ENCODE assay signal across 8 cellular contexts in genomic region chr3:66378256-66378655, GRCh38.
DNase-seq lines count a peak whose midpoint lies in the region; ATAC-seq and TF ChIP-seq lines count a peak whose summit lies in the region.

No MANE protein-coding gene starts in this region.

- no peak for TF ChIP-seq EP300 in tibial nerve (IDR thresholded peaks at IDR 0.05)

- WGBS in IMR-90 (ENCODE audit: extremely low coverage in 2 of 2, insufficient read length in 1 of 2), 2 experiments: 80% methylated on average over 1 of the region's 5 CpGs; no CpG with 5 or more reads in 1 of the 2 experiments
- 63 to 68% methylated on average over 5 of the region's 5 CpGs for WGBS in tibial nerve, 2 donors

- no peaks in the 10 kb centered on the region for H3K9me3 ChIP-seq in IMR-90 (ENCODE audit: control insufficient read depth, insufficient read depth, low read length)
- H3K9me3 ChIP-seq in tibial nerve: no peaks in the 10 kb centered on the region

- dilution Hi-C loops in IMR-90 (cut with HindIII; ENCODE audit: low sequenced_read_pairs, unreplicated experiment): no loop called here

- no peak overlapping the region for H2BK15ac ChIP-seq in IMR-90 (ENCODE audit: low read depth, low read length)

- no TSS peak for BruUV-seq in IMR-90 (replicated peaks; lab: Mats Ljungman, UMichigan)

- POLR2A ChIA-PET in IMR-90 (lab: Charles Lee; ENCODE audit: unreplicated experiment): no interaction called here

- no peak for TF ChIP-seq POLR2A in IMR-90 (IDR thresholded peaks at IDR 0.05; ENCODE audit: low read depth, low read length)
- no peak for TF ChIP-seq POLR2A in tibial nerve (IDR thresholded peaks at IDR 0.05)

- no peak overlapping the region for H2BK5ac ChIP-seq in IMR-90 (ENCODE audit: low read depth, low read length, poor library complexity, severe bottlenecking)

- no peak for ATAC-seq in IMR-90 (ENCODE audit: low read depth)
- ATAC-seq in HG03457 (IDR thresholded peaks at IDR 0.05; ENCODE audit: unreplicated experiment): no peak
- ATAC-seq in GM21528 (IDR thresholded peaks at IDR 0.05; ENCODE audit: low FRiP score, unreplicated experiment): no peak

- H3K14ac ChIP-seq in IMR-90 (replicated peaks; ENCODE audit: low read depth, low read length): no peak overlapping the region

- no peak overlapping the region for H4K91ac ChIP-seq in IMR-90 (ENCODE audit: insufficient read depth, low read depth, low read length)

- no peak overlapping the region for H3K4me2 ChIP-seq in IMR-90 (ENCODE audit: low read depth, low read length)

- H3K18ac ChIP-seq in IMR-90 (ENCODE audit: low read depth, low read length): no peak overlapping the region

- H3K9me1 ChIP-seq in IMR-90 (ENCODE audit: insufficient read depth, low read length): 0 out of 2 replicates have a peak, but pooled peaks cover 2% of the 10 kb centered on the region

- no peak overlapping the region for H2BK120ac ChIP-seq in IMR-90 (ENCODE audit: low read depth, low read length)

- H2AK5ac ChIP-seq in IMR-90 (ENCODE audit: low read depth, low read length): no peak overlapping the region

- no peak overlapping the region for H4K5ac ChIP-seq in IMR-90 (ENCODE audit: low read depth, low read length)

- intact Hi-C loops in IMR-90 (cut with micrococcal nuclease): no loop called here

- TF ChIP-seq CTCF in C4-2B (conservative IDR thresholded peaks at IDR 0.05) (peak; percentile 61), IMR-90 (conservative IDR thresholded peaks at IDR 0.05; ENCODE audit: low read depth, low read length) (peak; percentile 46), tibial nerve (IDR thresholded peaks at IDR 0.05) (peak in 4 of 5 experiments; percentile 25 to 48 (median 40))

- no peaks in the 10 kb centered on the region for H3K79me1 ChIP-seq in IMR-90 (ENCODE audit: low read depth in 1 of 2, low read length in 2 of 2)

- DNase-seq in IMR-90 (peak; percentile 26), activated T-cell treated with anti-CD3 and anti-CD28 coated beads for 48 hours (ENCODE audit: low read depth) (peak; percentile 19), germinal center (ENCODE audit: low spot score) (peak; percentile 38), tibial nerve (ENCODE audit: low spot score in 2 of 2) (no peak), COR-L47 (lab: John Stamatoyannopoulos, UW) (no peak)

- H3K27me3 ChIP-seq in IMR-90 (ENCODE audit: control insufficient read depth, insufficient read depth, low read length): no peaks in the 10 kb centered on the region
- H3K27me3 ChIP-seq in tibial nerve: no peaks in the 10 kb centered on the region

- CTCF ChIA-PET in IMR-90 (lab: Yijun Ruan, JAX): interaction anchor here (0.6 to 1.2 kb wide), 6 partner anchors 8 to 444 kb away, joined by 3 to 6 read pairs (median 4); no protein-coding TSS in a partner anchor

- peak; percentile 36 for TF ChIP-seq RAD21 in IMR-90 (IDR thresholded peaks at IDR 0.05; ENCODE audit: low read length)

- peaks cover 53% of the 10 kb centered on the region for H3K36me3 ChIP-seq in IMR-90 (ENCODE audit: control insufficient read depth, insufficient read depth, low read length)
- peaks cover 0 to 68% (median 25%) of the 10 kb centered on the region in 3 donors for H3K36me3 ChIP-seq in tibial nerve

- H4K8ac ChIP-seq in IMR-90 (ENCODE audit: low read depth in 2 of 2, low read length in 2 of 2): no peak overlapping the region

- no peak overlapping the region for H2BK20ac ChIP-seq in IMR-90 (ENCODE audit: low read depth, low read length)

- H2AFZ ChIP-seq in IMR-90 (replicated peaks; ENCODE audit: low read length, poor library complexity): no peak overlapping the region

- H3K56ac ChIP-seq in IMR-90 (ENCODE audit: extremely low read depth, insufficient read depth, low read length): no peak overlapping the region

- no peak overlapping the region for H2AK9ac ChIP-seq in IMR-90 (replicated peaks; ENCODE audit: low read depth, low read length, poor library complexity)

- H3K9ac ChIP-seq in IMR-90 (ENCODE audit: low read depth, low read length): no peak overlapping the region

- no peak overlapping the region for H3K4ac ChIP-seq in IMR-90 (ENCODE audit: low read depth, low read length)

- no peak overlapping the region for H3K27ac ChIP-seq in C4-2B
- no peak overlapping the region for H3K27ac ChIP-seq in IMR-90 (ENCODE audit: insufficient read depth, low read length)
- H3K27ac ChIP-seq in tibial nerve: peak overlapping the region in 1 of 4 donors; percentile 13

- H3K4me1 ChIP-seq in IMR-90 (ENCODE audit: control insufficient read depth, insufficient read depth, low read length): peaks cover 3% of the 10 kb centered on the region
- H3K4me1 ChIP-seq in tibial nerve: peaks cover 0 to 14% (median 7%) of the 10 kb centered on the region in 4 donors

- H4K20me1 ChIP-seq in IMR-90 (ENCODE audit: insufficient read depth, low read length): no peaks in the 10 kb centered on the region

- in situ Hi-C loops in IMR-90 (cut with MboI; ENCODE audit: low sequenced_read_pairs): no loop called here

- no peak overlapping the region for H3K4me3 ChIP-seq in IMR-90 (ENCODE audit: insufficient read depth, low read depth, low read length)
- no peak overlapping the region for H3K4me3 ChIP-seq in tibial nerve

- H3K23ac ChIP-seq in IMR-90 (ENCODE audit: low read depth, low read length): no peak overlapping the region

TF ChIP-seq in IMR-90, 13 proteins besides CTCF, POLR2A, EP300 and RAD21:
- no peak for TF ChIP-seq CHD1 (IDR thresholded peaks at IDR 0.05; ENCODE audit: low read depth, low read length)
- no peak for TF ChIP-seq FOS (IDR thresholded peaks at IDR 0.05; ENCODE audit: low read depth, low read length)
- no peak for TF ChIP-seq MXI1 (IDR thresholded peaks at IDR 0.05; ENCODE audit: borderline replicate concordance, low read depth, low read length)
- TF ChIP-seq ELK1 (IDR thresholded peaks at IDR 0.05; ENCODE audit: borderline replicate concordance, low read depth, low read length): no peak
- TF ChIP-seq NFE2L2 (IDR thresholded peaks at IDR 0.05; ENCODE audit: low read depth, low read length): no peak
- peak; percentile 29; the same call in 1 of the 2 replicates for TF ChIP-seq SMC3 (IDR thresholded peaks at IDR 0.05; ENCODE audit: low read depth, low read length)
- TF ChIP-seq USF2 (IDR thresholded peaks at IDR 0.05; ENCODE audit: low read depth, low read length): no peak

Comparison
In these comparisons a context has a peak if more than half of its experiments do, and no peak if none do; other contexts are left out.
1. DNase-seq: peak in IMR-90 (single experiment), activated T-cell treated with anti-CD3 and anti-CD28 coated beads for 48 hours (single experiment) and germinal center (single experiment); none in tibial nerve (0 of 2) and COR-L47 (single experiment).
2. Peak in every context shown above with its lines, with median percentiles within 50 percentile points of each other: CTCF ChIP-seq.